In the genomic region with DNA sequence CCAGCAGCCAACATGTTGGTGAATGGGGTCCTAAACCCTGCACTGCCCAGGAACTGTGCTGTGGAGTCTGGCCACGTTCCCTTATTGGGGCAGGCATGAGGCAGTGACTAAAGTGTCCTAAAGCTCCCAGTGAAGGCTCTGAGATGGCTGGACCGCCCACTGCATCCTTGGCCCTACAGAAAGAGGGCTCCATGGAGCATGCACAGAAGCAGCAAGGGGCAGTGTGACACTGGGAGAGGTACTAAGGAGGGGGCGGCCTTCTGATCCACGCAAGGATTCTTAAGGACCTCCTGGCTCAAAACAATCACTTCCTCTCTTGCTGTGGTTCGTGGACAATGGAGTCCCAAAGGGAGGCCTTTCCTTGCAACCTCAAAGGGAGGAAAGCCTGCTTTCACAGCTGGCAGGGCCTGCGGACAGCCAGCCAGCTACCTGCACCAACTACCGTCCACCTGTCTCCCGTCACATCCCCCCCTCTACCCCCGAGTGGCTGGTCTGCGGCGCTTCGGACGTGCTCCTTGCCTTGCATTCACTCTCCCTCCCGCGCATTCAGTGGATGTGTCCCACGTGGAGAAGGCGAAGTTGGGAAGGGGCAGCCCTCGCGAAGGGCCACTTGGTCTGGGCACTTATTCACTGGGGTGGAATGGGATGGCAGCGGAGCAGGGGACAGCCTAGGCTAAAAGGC, we compare ENCODE assay signal across 1 cellular context.
TF ChIP-seq lines count a peak whose summit lies in the region.

No MANE protein-coding gene starts in this region.

TF ChIP-seq in GM23338, 12 proteins besides CTCF, POLR2A, EP300 and RAD21:
- no peak for TF ChIP-seq POLR2AphosphoS5 (IDR thresholded peaks at IDR 0.05; ENCODE audit: low read depth)
- no peak for TF ChIP-seq ZNF114 (CRISPR knock-in tag; IDR thresholded peaks at IDR 0.05)
- no peak for TF ChIP-seq ZNF462 (CRISPR knock-in tag; IDR thresholded peaks at IDR 0.05)
- no peak for TF ChIP-seq STAT1 (IDR thresholded peaks at IDR 0.05; ENCODE audit: unreplicated experiment)
- no peak for TF ChIP-seq ZNF331 (CRISPR knock-in tag; IDR thresholded peaks at IDR 0.05; ENCODE audit: low read depth)
- no peak for TF ChIP-seq JUNB (IDR thresholded peaks at IDR 0.05; ENCODE audit: unreplicated experiment)
- TF ChIP-seq EZH2 (IDR thresholded peaks at IDR 0.05; ENCODE audit: low read depth, unreplicated experiment), result no peak
- TF ChIP-seq NANOG (IDR thresholded peaks at IDR 0.05; ENCODE audit: borderline replicate concordance), result no peak
- TF ChIP-seq, protein P1, sequence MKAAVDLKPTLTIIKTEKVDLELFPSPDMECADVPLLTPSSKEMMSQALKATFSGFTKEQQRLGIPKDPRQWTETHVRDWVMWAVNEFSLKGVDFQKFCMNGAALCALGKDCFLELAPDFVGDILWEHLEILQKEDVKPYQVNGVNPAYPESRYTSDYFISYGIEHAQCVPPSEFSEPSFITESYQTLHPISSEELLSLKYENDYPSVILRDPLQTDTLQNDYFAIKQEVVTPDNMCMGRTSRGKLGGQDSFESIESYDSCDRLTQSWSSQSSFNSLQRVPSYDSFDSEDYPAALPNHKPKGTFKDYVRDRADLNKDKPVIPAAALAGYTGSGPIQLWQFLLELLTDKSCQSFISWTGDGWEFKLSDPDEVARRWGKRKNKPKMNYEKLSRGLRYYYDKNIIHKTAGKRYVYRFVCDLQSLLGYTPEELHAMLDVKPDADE (IDR thresholded peaks at IDR 0.05), result no peak
- TF ChIP-seq, protein P2, sequence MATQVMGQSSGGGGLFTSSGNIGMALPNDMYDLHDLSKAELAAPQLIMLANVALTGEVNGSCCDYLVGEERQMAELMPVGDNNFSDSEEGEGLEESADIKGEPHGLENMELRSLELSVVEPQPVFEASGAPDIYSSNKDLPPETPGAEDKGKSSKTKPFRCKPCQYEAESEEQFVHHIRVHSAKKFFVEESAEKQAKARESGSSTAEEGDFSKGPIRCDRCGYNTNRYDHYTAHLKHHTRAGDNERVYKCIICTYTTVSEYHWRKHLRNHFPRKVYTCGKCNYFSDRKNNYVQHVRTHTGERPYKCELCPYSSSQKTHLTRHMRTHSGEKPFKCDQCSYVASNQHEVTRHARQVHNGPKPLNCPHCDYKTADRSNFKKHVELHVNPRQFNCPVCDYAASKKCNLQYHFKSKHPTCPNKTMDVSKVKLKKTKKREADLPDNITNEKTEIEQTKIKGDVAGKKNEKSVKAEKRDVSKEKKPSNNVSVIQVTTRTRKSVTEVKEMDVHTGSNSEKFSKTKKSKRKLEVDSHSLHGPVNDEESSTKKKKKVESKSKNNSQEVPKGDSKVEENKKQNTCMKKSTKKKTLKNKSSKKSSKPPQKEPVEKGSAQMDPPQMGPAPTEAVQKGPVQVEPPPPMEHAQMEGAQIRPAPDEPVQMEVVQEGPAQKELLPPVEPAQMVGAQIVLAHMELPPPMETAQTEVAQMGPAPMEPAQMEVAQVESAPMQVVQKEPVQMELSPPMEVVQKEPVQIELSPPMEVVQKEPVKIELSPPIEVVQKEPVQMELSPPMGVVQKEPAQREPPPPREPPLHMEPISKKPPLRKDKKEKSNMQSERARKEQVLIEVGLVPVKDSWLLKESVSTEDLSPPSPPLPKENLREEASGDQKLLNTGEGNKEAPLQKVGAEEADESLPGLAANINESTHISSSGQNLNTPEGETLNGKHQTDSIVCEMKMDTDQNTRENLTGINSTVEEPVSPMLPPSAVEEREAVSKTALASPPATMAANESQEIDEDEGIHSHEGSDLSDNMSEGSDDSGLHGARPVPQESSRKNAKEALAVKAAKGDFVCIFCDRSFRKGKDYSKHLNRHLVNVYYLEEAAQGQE (IDR thresholded peaks at IDR 0.05; ENCODE audit: unreplicated experiment), result no peak
- TF ChIP-seq CREB1 (CRISPR knock-in tag; IDR thresholded peaks at IDR 0.05; ENCODE audit: low read depth), result no peak
- no peak for TF ChIP-seq EZH2phosphoT487 (IDR thresholded peaks at IDR 0.05; ENCODE audit: unreplicated experiment)
TF ChIP-seq in GM23338: peak in this region for 0.
